16 cellular contexts compared by ENCODE assay signal in the genomic region with DNA sequence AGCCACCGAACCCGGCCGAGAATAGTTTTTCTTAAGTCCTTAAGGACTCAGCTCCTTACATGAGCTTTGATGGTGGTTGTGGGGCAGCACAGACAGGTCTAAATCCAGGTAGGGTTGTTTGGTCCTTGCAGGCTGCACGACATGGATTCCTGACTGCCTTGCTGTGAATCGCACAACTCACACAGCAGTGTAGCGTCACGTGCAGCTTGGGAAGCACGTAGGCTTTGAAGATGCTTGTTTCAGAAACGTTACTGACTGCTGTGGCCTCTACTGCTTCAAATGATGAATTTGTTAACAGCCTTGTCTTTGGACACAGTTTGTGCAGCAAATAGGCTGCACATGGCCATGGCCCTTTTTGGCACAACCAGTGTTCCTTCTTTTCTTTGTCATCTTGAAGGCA. TPM values are rescaled to one million over a fixed set of nuclear protein-coding genes. Genes with fewer than 3 reads are reported as not detected.
DNase-seq lines count a peak whose midpoint lies in the region; ATAC-seq, FAIRE-seq and TF ChIP-seq lines count a peak whose summit lies in the region.
"Had no signal": no experiment of that assay in that cellular context is flagged by ENCODE, and none has a peak within 500 bp of the region (broad histone marks: within the 10 kb centered on the region; RNA-seq: fewer than 3 reads in every experiment).

No MANE protein-coding gene starts in this region.

- H3K36me3 ChIP-seq in IMR-90 (ENCODE audit: control insufficient read depth, insufficient read depth, low read length) (no peaks in the 10 kb centered on the region), K562 (ENCODE audit: control insufficient read depth, insufficient read depth, low read length) (no peaks in the 10 kb centered on the region), sigmoid colon (no peaks in the 10 kb centered on the region)

- H3K79me2 ChIP-seq in K562 (ENCODE audit: control insufficient read depth, insufficient read depth, low read length) = no peaks in the 10 kb centered on the region

- in situ Hi-C loops in IMR-90 (cut with MboI; ENCODE audit: low sequenced_read_pairs) = no loop called here
- in situ Hi-C loops in K562 (cut with MboI) = no loop called here

- dilution Hi-C loops in IMR-90 (cut with HindIII; ENCODE audit: low sequenced_read_pairs, unreplicated experiment) = no loop called here

- TF ChIP-seq RAD21 in IMR-90 (IDR thresholded peaks at IDR 0.05; ENCODE audit: low read length) (no peak), K562 (CRISPR knock-in tag; conservative IDR thresholded peaks at IDR 0.05 in 1 of 2, IDR thresholded peaks at IDR 0.05 in 1 of 2) (no peak)

- no peak overlapping the region for H2BK20ac ChIP-seq in IMR-90 (ENCODE audit: low read depth, low read length)

- no peak overlapping the region for H4K91ac ChIP-seq in IMR-90 (ENCODE audit: insufficient read depth, low read depth, low read length)

- H3K27ac ChIP-seq in IMR-90 (ENCODE audit: insufficient read depth, low read length) (no peak overlapping the region), K562 (ENCODE audit: extremely low read depth, low read depth, low read length) (no peak overlapping the region), sigmoid colon (no peak overlapping the region)

- H2BK120ac ChIP-seq in IMR-90 (ENCODE audit: low read depth, low read length) = no peak overlapping the region

- H3K4me1 ChIP-seq in IMR-90 (ENCODE audit: control insufficient read depth, insufficient read depth, low read length) (peaks cover 5% of the 10 kb centered on the region), K562 (replicated peaks in 1 of 2; ENCODE audit: control insufficient read depth in 2 of 2, insufficient read depth in 2 of 2, low read length in 2 of 2) (peaks cover 6 to 21% of the 10 kb centered on the region in 2 experiments; a peak in 3 of 5 replicates), sigmoid colon (peaks cover 0 to 21% (median 19%) of the 10 kb centered on the region in 4 donors)

- no peaks in the 10 kb centered on the region; the same call in 1 of the 2 replicates for H3K27me3 ChIP-seq in IMR-90 (ENCODE audit: control insufficient read depth, insufficient read depth, low read length)
- no peaks in the 10 kb centered on the region for H3K27me3 ChIP-seq in K562 (ENCODE audit: control insufficient read depth in 2 of 2, insufficient read depth in 2 of 2, low read length in 2 of 2)
- H3K27me3 ChIP-seq in sigmoid colon = peaks cover 0 to 3% (median 0%) of the 10 kb centered on the region in 3 donors

- H3K4me2 ChIP-seq in IMR-90 (ENCODE audit: low read depth, low read length) (no peak overlapping the region), K562 (ENCODE audit: insufficient read depth, low read length) (no peak overlapping the region; the same call in 1 of the 2 replicates)

- no peak overlapping the region; the same call in 1 of the 2 replicates for H3K9ac ChIP-seq in IMR-90 (ENCODE audit: low read depth, low read length)
- H3K9ac ChIP-seq in K562 (ENCODE audit: insufficient read depth in 1 of 2, low read depth in 2 of 2, low read length in 2 of 2) = no peak overlapping the region; a peak in 1 of 4 replicates

- POLR2A ChIA-PET in IMR-90 (lab: Charles Lee; ENCODE audit: unreplicated experiment) = no interaction called here
- POLR2A ChIA-PET in K562 (lab: Yijun Ruan, JAX) = no interaction called here

- ATAC-seq in IMR-90 (ENCODE audit: low read depth) = no peak
- ATAC-seq in K562 = no peak
- ATAC-seq in HG02981 (IDR thresholded peaks at IDR 0.05; ENCODE audit: unreplicated experiment) = no peak
- no peak for ATAC-seq in HG02973 (IDR thresholded peaks at IDR 0.05; ENCODE audit: unreplicated experiment)

- TF ChIP-seq EP300 in K562 (IDR thresholded peaks at IDR 0.05; ENCODE audit: low read length) (no peak), sigmoid colon (IDR thresholded peaks at IDR 0.05) (no peak)

- CTCF ChIA-PET in IMR-90 (lab: Yijun Ruan, JAX) (no interaction called here), K562 (lab: Yijun Ruan, JAX; ENCODE audit: low intra/inter-chr PET ratio) (no interaction called here)

- peak; percentile 60 for DNase-seq in activated effector memory CD4-positive, alpha-beta T cell treated with anti-CD3 and anti-CD28 coated beads, Interleukin-2, amount 50 U/mL, for 16 hours
- no peak for DNase-seq in activated effector memory CD4-positive, alpha-beta T cell treated with Interleukin-2 at 50 U/mL for 16 hours
- DNase-seq in IMR-90 (no peak), K562 (ENCODE audit: extremely low read depth in 1 of 4, low spot score in 3 of 4) (no peak), sigmoid colon (peak; percentile 47), SHP77 (lab: John Stamatoyannopoulos, UW) (no peak)
- DNase-seq: C1 segment of cervical spinal cord; CD4-positive, alpha-beta T cell; DMS79 treated with DMSO at 0.1 percent for 48 hours; EL had no signal

- H3K79me1 ChIP-seq in IMR-90 (ENCODE audit: low read depth in 1 of 2, low read length in 2 of 2) = 0 out of 4 replicates have a peak, but pooled peaks cover 0 to 3% of the 10 kb centered on the region in 2 experiments

- H3K9me1 ChIP-seq in IMR-90 (ENCODE audit: insufficient read depth, low read length) = peaks cover 3% of the 10 kb centered on the region; the same call in 1 of the 2 replicates
- no peaks in the 10 kb centered on the region for H3K9me1 ChIP-seq in K562 (ENCODE audit: control insufficient read depth, insufficient read depth, low read length)

- peak overlapping the region; percentile 70 for H2AFZ ChIP-seq in IMR-90 (replicated peaks; ENCODE audit: low read length, poor library complexity)
- peak overlapping the region; percentile 79 for H2AFZ ChIP-seq in K562 (ENCODE audit: low read depth, low read length)

- BruUV-seq in IMR-90 (replicated peaks; lab: Mats Ljungman, UMichigan) (no TSS peak), K562 (replicated peaks; lab: Mats Ljungman, UMichigan) (no TSS peak)

- no peak overlapping the region for H3K56ac ChIP-seq in IMR-90 (ENCODE audit: extremely low read depth, insufficient read depth, low read length)

- H2AK5ac ChIP-seq in IMR-90 (ENCODE audit: low read depth, low read length) = no peak overlapping the region

- H4K20me1 ChIP-seq in IMR-90 (ENCODE audit: insufficient read depth, low read length) (no peaks in the 10 kb centered on the region), K562 (replicated peaks; ENCODE audit: control insufficient read depth, insufficient read depth, low read length) (no peaks in the 10 kb centered on the region; the same call in 1 of the 2 replicates)

- no peak overlapping the region for H3K14ac ChIP-seq in IMR-90 (replicated peaks; ENCODE audit: low read depth, low read length)

- H2BK5ac ChIP-seq in IMR-90 (ENCODE audit: low read depth, low read length, poor library complexity, severe bottlenecking) = no peak overlapping the region

- no peak overlapping the region for H3K18ac ChIP-seq in IMR-90 (ENCODE audit: low read depth, low read length)

- TF ChIP-seq POLR2A in IMR-90 (IDR thresholded peaks at IDR 0.05; ENCODE audit: low read depth, low read length) = no peak
- no peak for TF ChIP-seq POLR2A in K562 (conservative IDR thresholded peaks at IDR 0.05)
- TF ChIP-seq POLR2A in sigmoid colon (IDR thresholded peaks at IDR 0.05) = no peak

- H4K8ac ChIP-seq in IMR-90 (ENCODE audit: low read depth in 2 of 2, low read length in 2 of 2) = no peak overlapping the region

- TF ChIP-seq CTCF in IMR-90 (conservative IDR thresholded peaks at IDR 0.05; ENCODE audit: low read depth, low read length) = no peak
- TF ChIP-seq CTCF in K562 (IDR thresholded peaks at IDR 0.05 in 2 of 3, conservative IDR thresholded peaks at IDR 0.05 in 1 of 3; ENCODE audit: insufficient read depth in 2 of 3, low read depth in 1 of 3, low read length in 3 of 3) = no peak
- TF ChIP-seq CTCF in sigmoid colon (IDR thresholded peaks at IDR 0.05) = no peak

- peak; percentile 23 for FAIRE-seq in K562 (lab: Jason Lieb, UNC)
- FAIRE-seq: A204.1, G401.6, GM12891, H54 had no signal

- H3K23ac ChIP-seq in IMR-90 (ENCODE audit: low read depth, low read length) = no peak overlapping the region

- no peak overlapping the region for H2BK15ac ChIP-seq in IMR-90 (ENCODE audit: low read depth, low read length)

- no peak overlapping the region for H3K4ac ChIP-seq in IMR-90 (ENCODE audit: low read depth, low read length)

- no peak overlapping the region for H2AK9ac ChIP-seq in IMR-90 (replicated peaks; ENCODE audit: low read depth, low read length, poor library complexity)

- intact Hi-C loops in IMR-90 (cut with micrococcal nuclease) (no loop called here), K562 (cut with micrococcal nuclease) (no loop called here), sigmoid colon (cut with DNase I) (no loop called here)

- no peak overlapping the region for H4K5ac ChIP-seq in IMR-90 (ENCODE audit: low read depth, low read length)

- no peak overlapping the region for H3K4me3 ChIP-seq in IMR-90 (ENCODE audit: insufficient read depth, low read depth, low read length)
- no peak overlapping the region for H3K4me3 ChIP-seq in K562
- H3K4me3 ChIP-seq in sigmoid colon = no peak overlapping the region

- H3K9me3 ChIP-seq in IMR-90 (ENCODE audit: control insufficient read depth, insufficient read depth, low read length) (no peaks in the 10 kb centered on the region), K562 (replicated peaks; ENCODE audit: control insufficient read depth, insufficient read depth, low read depth, low read length) (no peaks in the 10 kb centered on the region), sigmoid colon (no peaks in the 10 kb centered on the region)

- WGBS in IMR-90 (ENCODE audit: extremely low coverage in 2 of 2, insufficient read length in 1 of 2), 2 experiments = 48% methylated on average over 6 of the region's 9 CpGs; no CpG with 5 or more reads in 1 of the 2 experiments
- WGBS in K562 (ENCODE audit: insufficient coverage, low coverage, missing lambda C conversion rate) = 37% methylated on average over 9 of the region's 9 CpGs
- WGBS in sigmoid colon, 2 donors = 77 to 78% methylated on average over 9 of the region's 9 CpGs

RNA-seq across cellular contexts. Expression of a gene that starts 29.9 kb away (rescaled TPM):
- total RNA-seq in IMR-90 (2012; rRNA removed) = 1.1 and 1.3 TPM in 2 replicates
- 2.3 and 3.6 TPM in 2 replicates for polyA plus RNA-seq in IMR-90 (2012; rRNA removed)
- 1.7 and 3.3 TPM in 2 replicates for polyA plus RNA-seq in IMR-90 (2012; cell fraction: cytosol; rRNA removed)
- polyA plus RNA-seq in IMR-90 (2012; cell fraction: nucleus; rRNA removed; ENCODE audit: low replicate concordance) = 1.2 and 2.1 TPM in 2 replicates
- total RNA-seq in K562 (2011; cell fraction: chromatin; rRNA removed; ENCODE audit: low replicate concordance) = 3.2 and 14.3 TPM in 2 replicates
- 17.5 and 19.2 TPM in 2 replicates for total RNA-seq in K562 (2011; cell fraction: nucleolus; rRNA removed)
- 7.6 and 8.4 TPM in 2 replicates for total RNA-seq in K562 (2011; cell fraction: nucleoplasm; rRNA removed)
- total RNA-seq in K562 (2014; rRNA removed) = 5.5 and 7.2 TPM in 2 replicates
- total RNA-seq in K562 (2014; rRNA removed; fragmentation: Illumina TruSeq; extraction: Trizol) = 1.4 and 1.5 TPM in 2 replicates
- 5.1 TPM in 2 replicates for total RNA-seq in K562 (2015; rRNA removed; fragmentation: Illumina TruSeq; extraction: Trizol)
- 7.4 and 8.5 TPM in 2 replicates for total RNA-seq in K562 (2021)
- polyA plus RNA-seq in K562 (2011; rRNA removed) = 2.2 and 2.4 TPM in 2 replicates
- polyA plus RNA-seq in K562 (2011; cell fraction: cytosol; rRNA removed) = 3.5 and 9.0 TPM in 2 replicates
- 3.6 and 6.6 TPM in 2 replicates for polyA plus RNA-seq in K562 (2011; cell fraction: nucleus; rRNA removed)
- 4.5 and 5.8 TPM in 2 replicates for polyA plus RNA-seq in K562 (2012)
- 2.4 and 4.5 TPM in 2 replicates for polyA plus RNA-seq in K562 (2014; fragmentation: Illumina TruSeq; extraction: Trizol)
- under 1 TPM; 0.03 to 0.08 TPM for polyA plus RNA-seq in K562 (2014; fragmentation: Nextera tagmentation; extraction: Ambion mirVana)
- 2.9 and 3.7 TPM in 2 replicates for polyA plus RNA-seq in K562 (2014; rRNA removed)
- polyA minus RNA-seq in K562 (2011; rRNA and poly(A)+ RNA removed) = 2.9 and 4.9 TPM in 2 replicates
- 6.0 and 8.7 TPM in 2 replicates for polyA minus RNA-seq in K562 (2011; cell fraction: cytosol; rRNA and poly(A)+ RNA removed)
- polyA minus RNA-seq in K562 (2011; cell fraction: nucleus; rRNA and poly(A)+ RNA removed) = 12.0 and 13.1 TPM in 2 replicates
- total RNA-seq in sigmoid colon = 1 to 10 TPM; 1.5 to 5.3 (median 3.5) TPM
- polyA plus RNA-seq in sigmoid colon = 1 to 10 TPM; 4.2 to 5.5 (median 4.6) TPM

RNA-seq across cellular contexts. Expression of a gene that starts 34.3 kb away (rescaled TPM):
- total RNA-seq in IMR-90 (2012; rRNA removed) (3.6 and 4.2 TPM in 2 replicates), K562 (2014; rRNA removed) (3.6 and 4.8 TPM in 2 replicates), K562 (2014; rRNA removed; fragmentation: Illumina TruSeq; extraction: Trizol) (0.99 and 1.2 TPM in 2 replicates), K562 (2015; rRNA removed; fragmentation: Illumina TruSeq; extraction: Trizol) (2.9 and 3.5 TPM in 2 replicates), K562 (2021) (7.5 and 10.2 TPM in 2 replicates), sigmoid colon (10 to 100 TPM in 2 of 4 donors, 1 to 10 TPM in 2; 5.4 to 16.1 (median 11.4) TPM)
- polyA plus RNA-seq in IMR-90 (2012; rRNA removed) (13.1 and 17.5 TPM in 2 replicates), K562 (2011; rRNA removed) (2.2 and 2.7 TPM in 2 replicates), K562 (2014; fragmentation: Illumina TruSeq; extraction: Trizol) (1.7 and 4.1 TPM in 2 replicates), K562 (2014; fragmentation: Nextera tagmentation; extraction: Ambion mirVana) (under 1 TPM; 0.01 to 0.03 TPM), K562 (2014; rRNA removed) (7.6 and 8.9 TPM in 2 replicates), sigmoid colon (10 to 100 TPM; 12.6 to 60.0 (median 22.4) TPM)
- polyA plus RNA-seq in IMR-90 (2012; cell fraction: cytosol; rRNA removed) = 8.0 and 13.1 TPM in 2 replicates
- polyA plus RNA-seq in IMR-90 (2012; cell fraction: nucleus; rRNA removed; ENCODE audit: low replicate concordance) = 67.5 and 145 TPM in 2 replicates
- total RNA-seq in K562 (2011; cell fraction: chromatin; rRNA removed; ENCODE audit: low replicate concordance) = 12.4 and 32.4 TPM in 2 replicates
- 19.7 and 19.8 TPM in 2 replicates for total RNA-seq in K562 (2011; cell fraction: nucleolus; rRNA removed)
- 9.8 and 13.9 TPM in 2 replicates for total RNA-seq in K562 (2011; cell fraction: nucleoplasm; rRNA removed)
- polyA plus RNA-seq in K562 (2011; cell fraction: cytosol; rRNA removed) = 2.4 and 6.4 TPM in 2 replicates
- 10.4 and 24.0 TPM in 2 replicates for polyA plus RNA-seq in K562 (2011; cell fraction: nucleus; rRNA removed)
- 5.5 and 6.7 TPM in 2 replicates for polyA plus RNA-seq in K562 (2012)
- 0.72 and 1.6 TPM in 2 replicates for polyA minus RNA-seq in K562 (2011; rRNA and poly(A)+ RNA removed)
- 1.9 and 2.7 TPM in 2 replicates for polyA minus RNA-seq in K562 (2011; cell fraction: cytosol; rRNA and poly(A)+ RNA removed)
- 3.1 and 3.4 TPM in 2 replicates for polyA minus RNA-seq in K562 (2011; cell fraction: nucleus; rRNA and poly(A)+ RNA removed)

RNA-seq across cellular contexts. Expression of a gene that starts 35.2 kb away (rescaled TPM):
- 182 and 193 TPM in 2 replicates for total RNA-seq in IMR-90 (2012; rRNA removed)
- polyA plus RNA-seq in IMR-90 (2012; rRNA removed) = 221 and 242 TPM in 2 replicates
- polyA plus RNA-seq in IMR-90 (2012; cell fraction: cytosol; rRNA removed) = 248 and 535 TPM in 2 replicates
- 317 and 551 TPM in 2 replicates for polyA plus RNA-seq in IMR-90 (2012; cell fraction: nucleus; rRNA removed; ENCODE audit: low replicate concordance)
- 90.8 and 209 TPM in 2 replicates for total RNA-seq in K562 (2011; cell fraction: chromatin; rRNA removed; ENCODE audit: low replicate concordance)
- 135 and 136 TPM in 2 replicates for total RNA-seq in K562 (2011; cell fraction: nucleolus; rRNA removed)
- total RNA-seq in K562 (2011; cell fraction: nucleoplasm; rRNA removed) = 81.8 and 88.4 TPM in 2 replicates
- 80.1 and 91.2 TPM in 2 replicates for total RNA-seq in K562 (2014; rRNA removed)
- total RNA-seq in K562 (2014; rRNA removed; fragmentation: Illumina TruSeq; extraction: Trizol) = 25.9 and 37.5 TPM in 2 replicates
- 74.5 and 75.1 TPM in 2 replicates for total RNA-seq in K562 (2015; rRNA removed; fragmentation: Illumina TruSeq; extraction: Trizol)
- total RNA-seq in K562 (2021) = 117 and 132 TPM in 2 replicates
- 71.8 and 79.3 TPM in 2 replicates for polyA plus RNA-seq in K562 (2011; rRNA removed)
- 96.5 and 143 TPM in 2 replicates for polyA plus RNA-seq in K562 (2011; cell fraction: cytosol; rRNA removed)
- 217 and 312 TPM in 2 replicates for polyA plus RNA-seq in K562 (2011; cell fraction: nucleus; rRNA removed)
- 86.9 and 120 TPM in 2 replicates for polyA plus RNA-seq in K562 (2012)
- 82.0 and 89.7 TPM in 2 replicates for polyA plus RNA-seq in K562 (2014; fragmentation: Illumina TruSeq; extraction: Trizol)
- polyA plus RNA-seq in K562 (2014; fragmentation: Nextera tagmentation; extraction: Ambion mirVana) = 1 to 10 TPM in 1 of 2 experiments, under 1 TPM in 1; 0.49 to 1.3 TPM
- 106 TPM in 2 replicates for polyA plus RNA-seq in K562 (2014; rRNA removed)
- polyA minus RNA-seq in K562 (2011; rRNA and poly(A)+ RNA removed) = 41.9 and 67.3 TPM in 2 replicates
- polyA minus RNA-seq in K562 (2011; cell fraction: cytosol; rRNA and poly(A)+ RNA removed) = 64.3 and 80.4 TPM in 2 replicates
- 29.8 and 38.1 TPM in 2 replicates for polyA minus RNA-seq in K562 (2011; cell fraction: nucleus; rRNA and poly(A)+ RNA removed)
- total RNA-seq in sigmoid colon = 100 to 1,000 TPM; 109 to 180 (median 126) TPM
- 100 to 1,000 TPM in 2 of 3 donors, 10 to 100 TPM in 1; 86.2 to 116 (median 102) TPM for polyA plus RNA-seq in sigmoid colon

Comparison
In these comparisons a context has a peak if more than half of its experiments do, and no peak if none do; other contexts are left out.
1. DNase-seq: peak in activated effector memory CD4-positive, alpha-beta T cell treated with anti-CD3 and anti-CD28 coated beads, Interleukin-2, amount 50 U/mL, for 16 hours (single experiment) and sigmoid colon (single experiment); none in activated effector memory CD4-positive, alpha-beta T cell treated with Interleukin-2 at 50 U/mL for 16 hours (single experiment), IMR-90 (single experiment), K562 (0 of 4) and SHP77 (0 of 2).